ENCODE assay signal across 8 cellular contexts in the genomic region with DNA sequence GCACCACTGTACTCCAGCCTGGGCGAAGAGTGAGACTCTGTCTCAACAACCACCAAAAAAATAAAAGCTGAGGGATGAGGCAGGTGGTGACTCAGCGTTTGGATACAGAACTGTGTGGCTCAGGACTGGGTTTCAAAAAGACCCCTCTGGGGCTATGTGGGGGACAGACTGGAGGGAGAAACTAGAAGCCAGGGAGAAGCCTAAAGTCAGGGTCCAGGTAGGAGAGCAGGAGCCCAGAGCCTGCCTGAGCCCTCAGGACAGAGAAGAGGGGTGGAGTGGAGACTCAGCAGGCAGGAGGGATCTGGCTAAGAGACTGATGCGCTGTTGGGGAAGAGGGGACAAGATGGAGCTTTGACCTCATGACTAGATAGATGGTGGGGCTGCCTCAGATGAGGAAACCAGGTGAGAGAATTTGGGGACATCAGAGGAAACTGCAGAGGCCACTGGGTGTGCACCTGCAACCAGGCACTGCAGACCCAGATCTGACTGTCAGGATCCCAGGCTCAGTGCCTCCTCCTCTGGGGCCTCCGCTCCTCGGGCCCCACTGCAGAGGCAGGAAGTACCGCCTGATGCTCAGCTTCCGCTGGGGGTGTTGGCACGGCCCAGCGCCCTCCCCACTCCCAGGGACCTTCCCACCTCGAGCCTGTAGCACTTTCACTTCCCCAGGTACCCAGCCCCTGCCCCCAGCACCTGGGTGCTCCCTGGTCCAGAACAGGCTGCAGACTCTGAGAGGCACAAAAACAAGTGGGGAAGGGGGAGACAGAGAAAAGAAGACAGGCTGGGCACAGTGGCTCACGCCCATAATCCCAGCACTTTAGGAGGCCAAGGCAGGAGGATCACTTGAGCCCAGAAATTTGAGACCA. TPM values are rescaled to one million over a fixed set of nuclear protein-coding genes. Genes with fewer than 3 reads are reported as not detected.
DNase-seq lines count a peak whose midpoint lies in the region; ATAC-seq and TF ChIP-seq lines count a peak whose summit lies in the region.

No MANE protein-coding gene starts in this region.

- peak; percentile 59 for DNase-seq in activated CD4-positive, alpha-beta T cell treated with anti-CD3 and anti-CD28 coated beads, Interleukin-2, amount 50 U/mL, for 1 hour
- peak; percentile 21 for DNase-seq in epithelial cell of esophagus (ENCODE audit: low read depth)
- peak; percentile 39 to 47 for DNase-seq in stimulated activated CD8-positive, alpha-beta memory T cell treated with anti-CD3 and anti-CD28 coated beads, Interleukin-15, amount 100 ng/mL, for 4 hours (ENCODE audit: low read depth in 2 of 2)
- DNase-seq in NCI-H2081 (lab: John Stamatoyannopoulos, UW) = no peak
- no peak for DNase-seq in prostate gland (ENCODE audit: low spot score)
- DNase-seq in OCI-M2 (lab: John Stamatoyannopoulos, UW; ENCODE audit: unreplicated experiment) = no peak

- no peaks in the 10 kb centered on the region for H3K27me3 ChIP-seq in prostate gland (replicated peaks; ENCODE audit: insufficient read depth)

- no peak overlapping the region for H3K4me3 ChIP-seq in epithelial cell of esophagus (ENCODE audit: low read length)
- H3K4me3 ChIP-seq in prostate gland = no peak overlapping the region

- no peak overlapping the region for H3K27ac ChIP-seq in prostate gland

- H3K36me3 ChIP-seq in prostate gland = no peaks in the 10 kb centered on the region

- ATAC-seq in GM18520 (IDR thresholded peaks at IDR 0.05; ENCODE audit: unreplicated experiment) (peak; percentile 45), HG03159 (IDR thresholded peaks at IDR 0.05; ENCODE audit: unreplicated experiment) (peak; percentile 44)

- no peaks in the 10 kb centered on the region for H3K4me1 ChIP-seq in prostate gland (replicated peaks)

- intact Hi-C loops in prostate gland (cut with DNase I) = no loop called here

- no peaks in the 10 kb centered on the region for H3K9me3 ChIP-seq in prostate gland

- no peak for TF ChIP-seq CTCF in epithelial cell of esophagus (IDR thresholded peaks at IDR 0.05; ENCODE audit: insufficient read depth, low read depth, low read length, missing control alignments)
- no peak for TF ChIP-seq CTCF in prostate gland (IDR thresholded peaks at IDR 0.05)

- TF ChIP-seq POLR2A in prostate gland (IDR thresholded peaks at IDR 0.05) = no peak

- WGBS in prostate gland = 69% methylated on average over 11 of the region's 11 CpGs

RNA-seq across cellular contexts. Expression of gene CD37, which starts 1.5 kb away (rescaled TPM):
- total RNA-seq in prostate gland = 10 to 100 TPM in 1 of 2 donors, 1 to 10 TPM in 1; 9.5 to 21.4 TPM

RNA-seq across cellular contexts. Expression of gene SLC6A16, which starts 8.7 kb away (rescaled TPM):
- 1 to 10 TPM in 1 of 2 donors, under 1 TPM in 1; 0.59 to 4.3 TPM for total RNA-seq in prostate gland

RNA-seq across cellular contexts. Expression of gene TEAD2, which starts 28.6 kb away (rescaled TPM):
- total RNA-seq in prostate gland = 10 to 100 TPM; 17.0 to 28.0 TPM

RNA-seq across cellular contexts. Expression of gene DKKL1, which starts 30.0 kb away (rescaled TPM):
- 10 to 100 TPM in 1 of 2 donors, 1 to 10 TPM in 1; 1.0 to 17.8 TPM for total RNA-seq in prostate gland

RNA-seq across cellular contexts. Expression of gene KASH5, which starts 54.4 kb away (rescaled TPM):
- total RNA-seq in prostate gland = 10 to 100 TPM in 1 of 2 donors, not detected in 1; 13.1 TPM

Comparison
In these comparisons a context has a peak if more than half of its experiments do, and no peak if none do; other contexts are left out.
1. DNase-seq: peak in activated CD4-positive, alpha-beta T cell treated with anti-CD3 and anti-CD28 coated beads, Interleukin-2, amount 50 U/mL, for 1 hour (single experiment), epithelial cell of esophagus (single experiment) and stimulated activated CD8-positive, alpha-beta memory T cell treated with anti-CD3 and anti-CD28 coated beads, Interleukin-15, amount 100 ng/mL, for 4 hours (2 of 2); none in NCI-H2081 (0 of 2), prostate gland (single experiment) and OCI-M2 (single experiment).